Comparison of ENCODE assay signal across 26 cellular contexts in genomic region chr17:14699569-14700190, GRCh38.
DNase-seq lines count a peak whose midpoint lies in the region; ATAC-seq, FAIRE-seq and TF ChIP-seq lines count a peak whose summit lies in the region.
"Had no signal": no experiment of that assay in that cellular context is flagged by ENCODE, and none has a peak within 500 bp of the region (broad histone marks: within the 10 kb centered on the region; RNA-seq: fewer than 3 reads in every experiment).

No MANE protein-coding gene starts in this region.

- H2AFZ ChIP-seq in HepG2 (ENCODE audit: low read length) = no peak overlapping the region

- H4K20me1 ChIP-seq in HepG2 (ENCODE audit: insufficient read depth, low read length) = no peaks in the 10 kb centered on the region

- in situ Hi-C loops in HepG2 (cut with HindIII; ENCODE audit: extremely low pct_ligation_motif_present, low pct_unique_long_range_greater_than_20kb) = no loop called here

- no peak overlapping the region for H3K9ac ChIP-seq in HepG2 (ENCODE audit: insufficient read depth, low read depth, low read length)

- BruUV-seq in HepG2 (replicated peaks; lab: Mats Ljungman, UMichigan) = no TSS peak

- H3K27me3 ChIP-seq in HepG2 (ENCODE audit: control insufficient read depth in 1 of 2, insufficient read depth in 2 of 2, low read length in 2 of 2) (no peaks in the 10 kb centered on the region), right lobe of liver (no peaks in the 10 kb centered on the region), upper lobe of right lung (no peaks in the 10 kb centered on the region)
- H3K27me3 ChIP-seq: esophagus muscularis mucosa, gastroesophageal sphincter, suprapubic skin had no signal

- 20% methylated on average over 1 of the region's 1 CpG for WGBS in HepG2 (ENCODE audit: low lambda C conversion rate)
- 44% methylated on average over 1 of the region's 1 CpG for WGBS in right lobe of liver (ENCODE audit: insufficient coverage, low coverage, low lambda C conversion rate, missing lambda C conversion rate)

- TF ChIP-seq CTCF in HepG2 (CRISPR knock-in tag; IDR thresholded peaks at IDR 0.05) (no peak), right lobe of liver (IDR thresholded peaks at IDR 0.05) (no peak), upper lobe of right lung (IDR thresholded peaks at IDR 0.05) (no peak), CD14-positive monocyte (IDR thresholded peaks at IDR 0.05) (no peak)

- H3K9me3 ChIP-seq in HepG2 (ENCODE audit: low read length) (no peaks in the 10 kb centered on the region), right lobe of liver (no peaks in the 10 kb centered on the region), upper lobe of right lung (no peaks in the 10 kb centered on the region)
- H3K9me3 ChIP-seq: esophagus muscularis mucosa, gastroesophageal sphincter, suprapubic skin had no signal

- no peak overlapping the region for H3K27ac Mint-ChIP-seq in CD14-positive monocyte
- H3K27ac Mint-ChIP-seq: activated T-cell treated with anti-CD3 and anti-CD28 coated beads, Interleukin-2, amount 50 U/mL, for 24 hours; HFFc6; IgD-negative memory B cell had no signal

- H3K36me3 Mint-ChIP-seq in CD14-positive monocyte = no peaks in the 10 kb centered on the region
- H3K36me3 Mint-ChIP-seq: IgD-negative memory B cell had no signal

- DNase-seq in HepG2 (ENCODE audit: low spot score) (peak; percentile 85), right lobe of liver (no peak), astrocyte of the hippocampus (ENCODE audit: low read depth, low spot score) (peak; percentile 4), medulla oblongata (ENCODE audit: extremely low spot score) (peak; percentile 3), upper lobe of right lung (no peak), CD14-positive monocyte (ENCODE audit: low spot score) (no peak), NCI-H1417 (lab: John Stamatoyannopoulos, UW) (no peak)
- DNase-seq: activated CD4-positive, CD25-positive, alpha-beta regulatory T cell treated with anti-CD3 and anti-CD28 coated beads, Interleukin-2, amount 50 U/mL, for 72 hours; activated naive CD4-positive, alpha-beta T cell; activated T-cell treated with anti-CD3 and anti-CD28 coated beads, Interleukin-2, amount 50 U/mL, for 24 hours; amniotic stem cell; central memory CD4-positive, alpha-beta T cell; HFFc6; left cardiac atrium; MM.1S; NCI-H2081; NCI-H446 treated with DMSO at 0.1 percent for 48 hours; occipital lobe; right cardiac atrium; stimulated activated CD4-positive, alpha-beta T cell treated with anti-CD3 and anti-CD28 coated beads, Interleukin-15, amount 100 ng/mL, for 24 hours; T1000 had no signal

- H3K4me1 Mint-ChIP-seq in CD14-positive monocyte = peaks cover 7% of the 10 kb centered on the region
- H3K4me1 Mint-ChIP-seq: IgD-negative memory B cell had no signal

- CTCF ChIA-PET in HepG2 (lab: Yijun Ruan, JAX; ENCODE audit: low intra/inter-chr PET ratio, low total read pairs) = no interaction called here

- POLR2A ChIA-PET in HepG2 (lab: Yijun Ruan, JAX) = interaction anchor here (1.2 kb wide), 1 partner anchor 326 kb away, joined by 3 read pairs; no protein-coding TSS in a partner anchor

- TF ChIP-seq EP300 in HepG2 (IDR thresholded peaks at IDR 0.05; ENCODE audit: low read depth in 2 of 2, low read length in 2 of 2) (peak in 1 of 2 experiments; percentile 82; a peak in 2 of 4 replicates), HepG2 (CRISPR knock-in tag; IDR thresholded peaks at IDR 0.05; ENCODE audit: borderline replicate concordance) (no peak)

- FAIRE-seq in HepG2 (lab: Jason Lieb, UNC) = peak; percentile 37

- peak; percentile 95 for ATAC-seq in HepG2
- no peak for ATAC-seq in right lobe of liver
- peak; percentile 75 for ATAC-seq in upper lobe of right lung
- ATAC-seq in GM21390 (IDR thresholded peaks at IDR 0.05; ENCODE audit: unreplicated experiment) = no peak
- ATAC-seq: gastroesophageal sphincter, left cardiac atrium, right cardiac atrium had no signal

- TF ChIP-seq POLR2A in HepG2 (IDR thresholded peaks at IDR 0.05; ENCODE audit: insufficient read depth in 1 of 2, low read depth in 2 of 2, low read length in 2 of 2) = no peak
- no peak for TF ChIP-seq POLR2A in right lobe of liver (IDR thresholded peaks at IDR 0.05)

- no peak overlapping the region; a peak in 1 of 6 replicates for H3K4me3 ChIP-seq in HepG2 (replicated peaks in 1 of 3; ENCODE audit: insufficient read depth in 1 of 3, low read depth in 2 of 3, low read length in 3 of 3)
- no peak overlapping the region for H3K4me3 ChIP-seq in right lobe of liver
- no peak overlapping the region for H3K4me3 ChIP-seq in upper lobe of right lung
- H3K4me3 ChIP-seq: esophagus muscularis mucosa, gastroesophageal sphincter, suprapubic skin had no signal

- no peaks in the 10 kb centered on the region for H3K79me2 ChIP-seq in HepG2 (ENCODE audit: insufficient read depth, low read length)

- H3K4me2 ChIP-seq in HepG2 (ENCODE audit: low read depth, low read length) = peak overlapping the region; percentile 25

- H3K9me3 Mint-ChIP-seq in CD14-positive monocyte = peaks cover 0 to 5% (median 2%) of the 10 kb centered on the region in 7 donors
- H3K9me3 Mint-ChIP-seq: activated T-cell treated with anti-CD3 and anti-CD28 coated beads, Interleukin-2, amount 50 U/mL, for 24 hours; HFFc6 had no signal

- H3K4me1 ChIP-seq in HepG2 (ENCODE audit: insufficient read depth, low read length) (peaks cover 34% of the 10 kb centered on the region), right lobe of liver (no peaks in the 10 kb centered on the region), upper lobe of right lung (no peaks in the 10 kb centered on the region)
- H3K4me1 ChIP-seq: esophagus muscularis mucosa, gastroesophageal sphincter, suprapubic skin had no signal

- H3K27ac ChIP-seq in HepG2 (ENCODE audit: extremely low read length, insufficient read depth, low read length) (no peak overlapping the region), right lobe of liver (no peak overlapping the region), upper lobe of right lung (no peak overlapping the region)
- H3K27ac ChIP-seq: esophagus muscularis mucosa, gastroesophageal sphincter, suprapubic skin had no signal

- no peak for TF ChIP-seq RAD21 in HepG2 (CRISPR knock-in tag; IDR thresholded peaks at IDR 0.05)

- intact Hi-C loops in HepG2 (cut with micrococcal nuclease; ENCODE audit: unreplicated experiment) = no loop called here
- intact Hi-C loops in right lobe of liver (cut with DNase I) = no loop called here
- intact Hi-C loops in upper lobe of right lung (cut with DNase I) = no loop called here
- intact Hi-C loops in CD14-positive monocyte (cut with micrococcal nuclease) = no loop called here

- H3K36me3 ChIP-seq in HepG2 (replicated peaks in 1 of 2; ENCODE audit: control insufficient read depth in 1 of 2, insufficient read depth in 2 of 2, low read length in 2 of 2) = no peaks in the 10 kb centered on the region
- no peaks in the 10 kb centered on the region for H3K36me3 ChIP-seq in right lobe of liver
- H3K36me3 ChIP-seq in upper lobe of right lung = no peaks in the 10 kb centered on the region
- H3K36me3 ChIP-seq: esophagus muscularis mucosa, gastroesophageal sphincter, suprapubic skin had no signal

- no peaks in the 10 kb centered on the region for H3K27me3 Mint-ChIP-seq in CD14-positive monocyte (ENCODE audit: low read depth in 3 of 3)
- H3K27me3 Mint-ChIP-seq: activated T-cell treated with anti-CD3 and anti-CD28 coated beads, Interleukin-2, amount 50 U/mL, for 24 hours; IgD-negative memory B cell had no signal

- no peak overlapping the region for H3K4me3 Mint-ChIP-seq in CD14-positive monocyte
- H3K4me3 Mint-ChIP-seq: activated T-cell treated with anti-CD3 and anti-CD28 coated beads, Interleukin-2, amount 50 U/mL, for 24 hours; HFFc6; IgD-negative memory B cell had no signal

TF ChIP-seq in HepG2, 621 proteins besides CTCF, POLR2A, EP300 and RAD21 (continues in another document):
- no peak for TF ChIP-seq ZNF782 (CRISPR knock-in tag; IDR thresholded peaks at IDR 0.05; ENCODE audit: borderline replicate concordance)
- TF ChIP-seq ZBTB25 (CRISPR knock-in tag; IDR thresholded peaks at IDR 0.05) = no peak
- no peak for TF ChIP-seq ZNF652 (CRISPR knock-in tag; IDR thresholded peaks at IDR 0.05; ENCODE audit: borderline replicate concordance, low read depth)
- TF ChIP-seq RBFOX2 (IDR thresholded peaks at IDR 0.05; ENCODE audit: low read depth, low read length) = no peak
- no peak for TF ChIP-seq SOX13 (IDR thresholded peaks at IDR 0.05)
- TF ChIP-seq SOX13 (CRISPR knock-in tag; conservative IDR thresholded peaks at IDR 0.05 in 1 of 2, IDR thresholded peaks at IDR 0.05 in 1 of 2) = peak in 1 of 2 experiments; percentile 94; a peak in 2 of 4 replicates
- no peak for TF ChIP-seq CAMTA2 (CRISPR knock-in tag; IDR thresholded peaks at IDR 0.05; ENCODE audit: borderline replicate concordance)
- TF ChIP-seq ZNF362 (CRISPR knock-in tag; IDR thresholded peaks at IDR 0.05; ENCODE audit: borderline replicate concordance) = no peak
- no peak for TF ChIP-seq FOXC1 (CRISPR knock-in tag; IDR thresholded peaks at IDR 0.05; ENCODE audit: borderline replicate concordance)
- no peak for TF ChIP-seq EZH2 (conservative IDR thresholded peaks at IDR 0.05; ENCODE audit: low read depth, low read length)
- TF ChIP-seq SMAD1 (CRISPR knock-in tag; IDR thresholded peaks at IDR 0.05; ENCODE audit: borderline replicate concordance, low read depth) = no peak
- TF ChIP-seq ZBTB7B (CRISPR knock-in tag; IDR thresholded peaks at IDR 0.05) = 0 out of 2 replicates have a peak, but pooled peaks have one; percentile 16
- TF ChIP-seq TEAD3 (CRISPR knock-in tag; optimal IDR thresholded peaks at IDR 0.05; ENCODE audit: borderline replicate concordance) = no peak
- TF ChIP-seq CREM (IDR thresholded peaks at IDR 0.05) = peak; percentile 71
- TF ChIP-seq CREM (CRISPR knock-in tag; IDR thresholded peaks at IDR 0.05) = no peak

Comparison
In these comparisons a context has a peak if more than half of its experiments do, and no peak if none do; other contexts are left out.
1. ATAC-seq: peak in HepG2 (single experiment) and upper lobe of right lung (single experiment); none in right lobe of liver (0 of 4) and GM21390 (single experiment).
2. DNase-seq: peak in HepG2 (single experiment), astrocyte of the hippocampus (single experiment) and medulla oblongata (single experiment); none in right lobe of liver (0 of 3), upper lobe of right lung (single experiment), CD14-positive monocyte (single experiment) and NCI-H1417 (0 of 3).